1 cellular context compared by ENCODE assay signal in genomic region chr1:173503391-173503790, GRCh38.
TF ChIP-seq lines count a peak whose summit lies in the region.

No MANE protein-coding gene starts in this region.

TF ChIP-seq in GM23338, 12 proteins besides CTCF, POLR2A, EP300 and RAD21 (continued from another document):
- TF ChIP-seq REST (IDR thresholded peaks at IDR 0.05; ENCODE audit: unreplicated experiment) (no peak), ZNF331 (CRISPR knock-in tag; IDR thresholded peaks at IDR 0.05; ENCODE audit: low read depth) (no peak), NANOG (IDR thresholded peaks at IDR 0.05; ENCODE audit: borderline replicate concordance) (no peak), STAT1 (IDR thresholded peaks at IDR 0.05; ENCODE audit: unreplicated experiment) (no peak), POLR2AphosphoS5 (IDR thresholded peaks at IDR 0.05; ENCODE audit: low read depth) (no peak), ETS1 (IDR thresholded peaks at IDR 0.05) (no peak), EZH2phosphoT487 (IDR thresholded peaks at IDR 0.05; ENCODE audit: unreplicated experiment) (no peak), CREB1 (CRISPR knock-in tag; IDR thresholded peaks at IDR 0.05; ENCODE audit: low read depth) (no peak)
